8 cellular contexts compared by ENCODE assay signal in genomic region chr9:115204827-115205506, GRCh38.
DNase-seq lines count a peak whose midpoint lies in the region; ATAC-seq, FAIRE-seq and TF ChIP-seq lines count a peak whose summit lies in the region.

No MANE protein-coding gene starts in this region.

- peak; percentile 97 for FAIRE-seq in H54 (lab: Jason Lieb, UNC)

- no peaks in the 10 kb centered on the region for H3K9me3 ChIP-seq in sigmoid colon
- no peaks in the 10 kb centered on the region for H3K9me3 ChIP-seq in aorta (ENCODE audit: control insufficient read depth, low read length)

- H3K36me3 ChIP-seq in sigmoid colon (no peaks in the 10 kb centered on the region), aorta (ENCODE audit: control insufficient read depth in 1 of 2, insufficient read depth in 2 of 2, low read length in 1 of 2) (no peaks in the 10 kb centered on the region)

- intact Hi-C loops in sigmoid colon (cut with DNase I) = loop anchor here (5.0 kb wide), 2 partner anchors 103 to 168 kb away; no protein-coding TSS in a partner anchor
- intact Hi-C loops in aorta (cut with DNase I) = loop anchor here in 1 of 2 donors (5.0 kb wide), 1 partner anchor 43 kb away; no protein-coding TSS in a partner anchor

- peak in 1 of 4 donors; percentile 44 for TF ChIP-seq EP300 in sigmoid colon (IDR thresholded peaks at IDR 0.05)

- 17 to 51% methylated on average over 2 of the region's 2 CpGs for WGBS in sigmoid colon, 2 donors
- 28 to 60% methylated on average over 2 of the region's 2 CpGs for WGBS in aorta, 2 donors

- TF ChIP-seq CTCF in sigmoid colon (IDR thresholded peaks at IDR 0.05) = no peak

- DNase-seq in H54 (ENCODE audit: insufficient read length, low spot score) (peak; percentile 47), M059J (ENCODE audit: low read depth) (peak; percentile 96), iris pigment epithelial cell (ENCODE audit: low read depth) (peak; percentile 94), sigmoid colon (no peak), aorta (no peak), NCI-H774 (lab: John Stamatoyannopoulos, UW) (no peak), NCI-H1105 (lab: John Stamatoyannopoulos, UW) (no peak)

- TF ChIP-seq POLR2A in H54 (IDR thresholded peaks at IDR 0.05; ENCODE audit: low read depth, low read length) (no peak), sigmoid colon (IDR thresholded peaks at IDR 0.05) (no peak)

- H3K4me1 ChIP-seq in sigmoid colon (peaks cover 0 to 52% (median 39%) of the 10 kb centered on the region in 4 donors), aorta (ENCODE audit: control insufficient read depth in 1 of 2, insufficient read depth in 2 of 2, low read length in 2 of 2) (peaks cover 0 to 3% of the 10 kb centered on the region in 2 donors)

- H3K4me3 ChIP-seq in sigmoid colon (no peak overlapping the region), aorta (ENCODE audit: low read length in 2 of 2) (no peak overlapping the region)

- H3K27me3 ChIP-seq in sigmoid colon = no peaks in the 10 kb centered on the region
- no peaks in the 10 kb centered on the region for H3K27me3 ChIP-seq in aorta (ENCODE audit: control insufficient read depth in 1 of 2, insufficient read depth in 2 of 2, low read length in 1 of 2)

- H3K27ac ChIP-seq in sigmoid colon (peak overlapping the region in 2 of 4 donors; percentile 57 to 77), aorta (ENCODE audit: low read depth in 1 of 2, low read length in 2 of 2) (no peak overlapping the region)

- ATAC-seq in GM18502 (IDR thresholded peaks at IDR 0.05; ENCODE audit: poor library complexity, unreplicated experiment) (peak; percentile 57), aorta (ENCODE audit: low FRiP score) (no peak)

Comparison
In these comparisons a context has a peak if more than half of its experiments do, and no peak if none do; other contexts are left out.
1. DNase-seq: peak in H54 (single experiment), M059J (single experiment) and iris pigment epithelial cell (single experiment); none in sigmoid colon (single experiment), aorta (0 of 2), NCI-H774 (single experiment) and NCI-H1105 (single experiment).